8 cellular contexts compared by ENCODE assay signal in genomic region chr16:85205257-85205656, GRCh38.
DNase-seq lines count a peak whose midpoint lies in the region; ATAC-seq and TF ChIP-seq lines count a peak whose summit lies in the region.
"Not testable (repeated sequence)": the region's sequence is repeated elsewhere in the genome, so short reads cannot be mapped to it uniquely, and the experiment has no call there.

No MANE protein-coding gene starts in this region.

- not testable (repeated sequence) for H4K5ac ChIP-seq in mesendoderm (ENCODE audit: low read length)

- WGBS in mesendoderm (ENCODE audit: extremely low coverage, insufficient coverage, low lambda C conversion rate) = no CpG with 5 or more reads among the region's 6 CpGs
- WGBS in trophoblast cell (ENCODE audit: extremely low coverage, insufficient coverage, insufficient read length) = no CpG with 5 or more reads among the region's 6 CpGs
- WGBS in upper lobe of left lung, 2 donors = 92 to 96% methylated on average over 6 of the region's 6 CpGs

- H4K12ac ChIP-seq in trophoblast cell (ENCODE audit: low read depth, low read length) = not testable (repeated sequence)

- TF ChIP-seq CTCF in HEK293 (tag by site-specific recombination; IDR thresholded peaks at IDR 0.05); RWPE1 (conservative IDR thresholded peaks at IDR 0.05; ENCODE audit: low read depth); coronary artery (IDR thresholded peaks at IDR 0.05); fibroblast of villous mesenchyme (IDR thresholded peaks at IDR 0.05; ENCODE audit: insufficient read depth, low read depth, low read length); right atrium auricular region (IDR thresholded peaks at IDR 0.05); upper lobe of left lung (IDR thresholded peaks at IDR 0.05): not testable (repeated sequence)

- H3K27me3 ChIP-seq in right atrium auricular region; mesendoderm (ENCODE audit: insufficient read depth, low read length, poor library complexity); trophoblast cell (ENCODE audit: insufficient read depth, low read length); upper lobe of left lung: not testable (repeated sequence)

- H3K79me2 ChIP-seq in mesendoderm (ENCODE audit: control insufficient read depth, insufficient read depth, low read length); trophoblast cell (ENCODE audit: control insufficient read depth, insufficient read depth, low read length, poor library complexity): not testable (repeated sequence)

- CTCF ChIA-PET in HEK293 (lab: Yijun Ruan, JAX) (interaction anchor here (0.5 kb wide), 1 partner anchor 567 kb away, joined by 8 read pairs; no protein-coding TSS in a partner anchor), RWPE1 (lab: Yijun Ruan, JAX) (interaction anchor here (0.7 to 0.8 kb wide), 2 partner anchors 40 to 160 kb away, joined by 3 read pairs; no protein-coding TSS in a partner anchor)

- not testable (repeated sequence) for H3K9me3 ChIP-seq in HEK293 (ENCODE audit: control insufficient read depth, insufficient read depth, low read depth, low read length); right atrium auricular region; trophoblast cell (ENCODE audit: insufficient read depth, low read depth, low read length); upper lobe of left lung

- not testable (repeated sequence) for H3K23ac ChIP-seq in mesendoderm (ENCODE audit: low read length); trophoblast cell (ENCODE audit: low read length)

- not testable (repeated sequence) for H3K4me1 ChIP-seq in HEK293 (ENCODE audit: control insufficient read depth, insufficient read depth, low read length)
- H3K4me1 ChIP-seq in right atrium auricular region (peaks cover 0 to 54% of the 10 kb centered on the region in 2 donors), mesendoderm (ENCODE audit: control insufficient read depth, low read depth, low read length) (peaks cover 11% of the 10 kb centered on the region), trophoblast cell (ENCODE audit: control insufficient read depth in 1 of 2, insufficient read depth in 2 of 2, low read length in 2 of 2) (peaks cover 22 to 25% of the 10 kb centered on the region in 2 experiments), upper lobe of left lung (peaks cover 25 to 37% (median 29%) of the 10 kb centered on the region in 4 donors)

- H3K14ac ChIP-seq in trophoblast cell (ENCODE audit: low read length) = peak overlapping the region; percentile 53

- not testable (repeated sequence) for H2BK5ac ChIP-seq in mesendoderm (ENCODE audit: low read length); trophoblast cell (ENCODE audit: low read depth, low read length, poor library complexity)

- TF ChIP-seq EP300 in upper lobe of left lung (IDR thresholded peaks at IDR 0.05) = not testable (repeated sequence)

- H3K36me3 ChIP-seq in HEK293 (ENCODE audit: control insufficient read depth in 2 of 2, insufficient read depth in 1 of 2, low read length in 2 of 2); right atrium auricular region; mesendoderm (ENCODE audit: control insufficient read depth, insufficient read depth, low read length); trophoblast cell (ENCODE audit: control insufficient read depth in 1 of 2, insufficient read depth in 2 of 2, low read length in 2 of 2); upper lobe of left lung: not testable (repeated sequence)

- not testable (repeated sequence) for DNase-seq in RWPE1 (ENCODE audit: low spot score); coronary artery (ENCODE audit: low spot score); right atrium auricular region (ENCODE audit: low spot score); mesendoderm; upper lobe of left lung
- DNase-seq in fibroblast of villous mesenchyme (ENCODE audit: low read depth) = peak; percentile 56
- DNase-seq in trophoblast cell = peak; percentile 59 to 64

- H2BK120ac ChIP-seq in mesendoderm (ENCODE audit: low read depth, low read length); trophoblast cell (ENCODE audit: insufficient read depth, low read length, poor library complexity): not testable (repeated sequence)

- not testable (repeated sequence) for H2BK12ac ChIP-seq in trophoblast cell (ENCODE audit: low read length)

- not testable (repeated sequence) for H3K18ac ChIP-seq in mesendoderm (ENCODE audit: low read length); trophoblast cell (ENCODE audit: low read length)

- peak overlapping the region; percentile 65 for H3K4ac ChIP-seq in mesendoderm (ENCODE audit: low read depth, low read length)
- not testable (repeated sequence) for H3K4ac ChIP-seq in trophoblast cell (ENCODE audit: low read depth, low read length)

- H2BK15ac ChIP-seq in mesendoderm (replicated peaks; ENCODE audit: low read depth) = not testable (repeated sequence)

- H3K9ac ChIP-seq in mesendoderm (ENCODE audit: low read length); trophoblast cell (ENCODE audit: low read length): not testable (repeated sequence)

- POLR2A ChIA-PET in HEK293 (lab: Yijun Ruan, JAX); RWPE1 (lab: Yijun Ruan, JAX; ENCODE audit: low non-redundant PET): not testable (repeated sequence)

- peak overlapping the region; percentile 18 for H4K91ac ChIP-seq in trophoblast cell (ENCODE audit: low read depth, low read length)

- H3K79me1 ChIP-seq in mesendoderm (ENCODE audit: low read length) (peaks cover 19% of the 10 kb centered on the region), trophoblast cell (ENCODE audit: low read length) (peaks cover 15% of the 10 kb centered on the region)

- H3K27ac ChIP-seq in HEK293 (ENCODE audit: extremely low read depth, low read depth, low read length); mesendoderm (ENCODE audit: low read depth, low read length); trophoblast cell (ENCODE audit: low read depth, low read length): not testable (repeated sequence)
- H3K27ac ChIP-seq in RWPE1 (0 out of 2 replicates have a peak overlapping the region, but pooled peaks have one; percentile 65), coronary artery (peak overlapping the region; percentile 47 to 71), right atrium auricular region (peak overlapping the region; percentile 71 to 84), upper lobe of left lung (peak overlapping the region in 3 of 4 donors; percentile 46 to 56 (median 48))

- not testable (repeated sequence) for H3K4me3 ChIP-seq in HEK293 (ENCODE audit: low read depth, low read length); coronary artery; fibroblast of villous mesenchyme (ENCODE audit: low read depth, low read length); right atrium auricular region; mesendoderm (ENCODE audit: low read length); trophoblast cell (ENCODE audit: low read depth, low read length); upper lobe of left lung

- ATAC-seq in upper lobe of left lung (ENCODE audit: low FRiP score in 2 of 2) = not testable (repeated sequence)

- not testable (repeated sequence) for H2AK5ac ChIP-seq in mesendoderm (ENCODE audit: low read length); trophoblast cell (ENCODE audit: low read length)

- not testable (repeated sequence) for H4K8ac ChIP-seq in mesendoderm (ENCODE audit: low read depth, low read length); trophoblast cell (ENCODE audit: low read depth, low read length)

- not testable (repeated sequence) for H3K56ac ChIP-seq in mesendoderm (ENCODE audit: low read length)

- not testable (repeated sequence) for H3K4me2 ChIP-seq in mesendoderm (ENCODE audit: low read length); trophoblast cell (ENCODE audit: low read length)

- not testable (repeated sequence) for H2AFZ ChIP-seq in trophoblast cell (ENCODE audit: insufficient read depth, low read length, poor library complexity)

- not testable (repeated sequence) for TF ChIP-seq POLR2A in upper lobe of left lung (IDR thresholded peaks at IDR 0.05)

TF ChIP-seq in HEK293, 187 proteins besides CTCF, POLR2A, EP300 and RAD21:
- peak; percentile 77; the same call in 1 of the 2 replicates for TF ChIP-seq ZNF768 (tag by site-specific recombination; IDR thresholded peaks at IDR 0.05)
TF ChIP-seq in HEK293: peak in this region for 1; not testable (repeated sequence) for 186.
